ENCODE assay signal across 9 cellular contexts in the genomic region with DNA sequence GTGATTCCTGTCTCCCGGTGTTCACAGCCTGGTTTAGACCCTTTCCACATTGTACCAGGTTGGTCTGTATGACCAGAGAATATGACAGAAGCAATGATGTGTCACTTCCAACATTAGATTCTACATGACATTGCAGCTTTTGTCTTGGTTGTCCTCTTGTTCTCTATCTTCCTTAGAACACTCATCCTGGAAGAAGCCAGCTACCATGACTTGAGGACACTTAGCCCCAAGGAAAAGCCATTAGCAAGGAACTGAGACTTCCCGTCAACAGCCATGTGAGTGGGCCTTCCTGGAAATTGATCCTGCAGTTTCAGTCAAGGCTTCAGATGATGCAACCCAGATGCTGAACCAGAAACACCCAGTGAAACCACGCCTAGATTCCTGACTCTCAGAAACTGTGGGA.
A peak's percentile ranks its signal among the peaks of the same experiment; 100 is the strongest.
DNase-seq lines count a peak whose midpoint lies in the region; ATAC-seq and TF ChIP-seq lines count a peak whose summit lies in the region.
"Had no signal": no experiment of that assay in that cellular context is flagged by ENCODE, and none has a peak within 500 bp of the region (broad histone marks: within the 10 kb centered on the region; RNA-seq: fewer than 3 reads in every experiment).

No MANE protein-coding gene starts in this region.

- no peaks in the 10 kb centered on the region for H3K4me1 ChIP-seq in mesendoderm (ENCODE audit: control insufficient read depth, low read depth, low read length)

- no peak for TF ChIP-seq CTCF in epithelial cell of esophagus (IDR thresholded peaks at IDR 0.05; ENCODE audit: insufficient read depth, low read depth, low read length, missing control alignments)

- no peak overlapping the region for H3K4me2 ChIP-seq in mesendoderm (ENCODE audit: low read length)

- H3K18ac ChIP-seq in mesendoderm (ENCODE audit: low read length) = peak overlapping the region; percentile 46

- no peak overlapping the region for H3K27ac ChIP-seq in mesendoderm (ENCODE audit: low read depth, low read length)

- no peaks in the 10 kb centered on the region for H3K79me2 ChIP-seq in mesendoderm (ENCODE audit: control insufficient read depth, insufficient read depth, low read length)

- no peak overlapping the region for H3K4me3 ChIP-seq in epithelial cell of esophagus (ENCODE audit: low read length)
- no peak overlapping the region for H3K4me3 ChIP-seq in mesendoderm (ENCODE audit: low read length)

- no peak overlapping the region for H3K4ac ChIP-seq in mesendoderm (ENCODE audit: low read depth, low read length)

- DNase-seq in CD1c-positive myeloid dendritic cell (ENCODE audit: extremely low spot score) (peak; percentile 56), MV-4-11 (lab: John Stamatoyannopoulos, UW) (peak; percentile 49), epithelial cell of esophagus (ENCODE audit: low read depth) (peak; percentile 85), mesendoderm (peak; percentile 78), germinal center (ENCODE audit: low spot score) (no peak), T-helper 9 cell (no peak)
- DNase-seq: NCI-H446 had no signal

- ATAC-seq in GM18517 (IDR thresholded peaks at IDR 0.05; ENCODE audit: unreplicated experiment) (no peak), GM21717 (IDR thresholded peaks at IDR 0.05; ENCODE audit: unreplicated experiment) (no peak)

- WGBS in mesendoderm (ENCODE audit: extremely low coverage, insufficient coverage, low lambda C conversion rate) = no CpG with 5 or more reads among the region's 3 CpGs

- H2BK15ac ChIP-seq in mesendoderm (replicated peaks; ENCODE audit: low read depth) = no peak overlapping the region

- H3K9ac ChIP-seq in mesendoderm (ENCODE audit: low read length) = no peak overlapping the region

- no peak overlapping the region for H2BK120ac ChIP-seq in mesendoderm (ENCODE audit: low read depth, low read length)

- H3K36me3 ChIP-seq in mesendoderm (ENCODE audit: control insufficient read depth, insufficient read depth, low read length) = no peaks in the 10 kb centered on the region

- no peak overlapping the region for H4K5ac ChIP-seq in mesendoderm (ENCODE audit: low read length)

- no peak overlapping the region for H3K56ac ChIP-seq in mesendoderm (ENCODE audit: low read length)

- no peaks in the 10 kb centered on the region for H3K79me1 ChIP-seq in mesendoderm (ENCODE audit: low read length)

- H2AK5ac ChIP-seq in mesendoderm (ENCODE audit: low read length) = no peak overlapping the region

- H4K8ac ChIP-seq in mesendoderm (ENCODE audit: low read depth, low read length) = no peak overlapping the region

- peak overlapping the region; percentile 26 for H2BK5ac ChIP-seq in mesendoderm (ENCODE audit: low read length)

- no peaks in the 10 kb centered on the region for H3K27me3 ChIP-seq in mesendoderm (ENCODE audit: insufficient read depth, low read length, poor library complexity)

- H3K23ac ChIP-seq in mesendoderm (ENCODE audit: low read length) = no peak overlapping the region

Comparison
In these comparisons a context has a peak if more than half of its experiments do, and no peak if none do; other contexts are left out.
1. DNase-seq: peak in CD1c-positive myeloid dendritic cell (single experiment), MV-4-11 (single experiment), epithelial cell of esophagus (single experiment) and mesendoderm (single experiment); none in germinal center (single experiment) and T-helper 9 cell (single experiment).